1 cellular context compared by ENCODE assay signal in genomic region chr2:27628767-27629709, GRCh38.
TF ChIP-seq lines count a peak whose summit lies in the region.

Gene CCDC121, minus strand, starts transcription at chr2:27629012. Its CDS starts 1,213 bp downstream, at chr2:27627799.
Gene GPN1, plus strand, starts transcription at chr2:27629050. Its CDS starts 9 bp downstream, at chr2:27629059.

TF ChIP-seq in WTC11, 78 proteins besides CTCF, POLR2A, EP300 and RAD21 (continued from another document and continues in another):
- TF ChIP-seq TEAD1 (CRISPR knock-in tag; IDR thresholded peaks at IDR 0.05) (peak; percentile 57; the same call in 1 of the 2 replicates), IRF1 (CRISPR knock-in tag; IDR thresholded peaks at IDR 0.05) (peak; percentile 40; the same call in 1 of the 2 replicates), ARID4B (CRISPR knock-in tag; IDR thresholded peaks at IDR 0.05; ENCODE audit: borderline replicate concordance) (no peak; the same call in 1 of the 2 replicates), FOXP4 (CRISPR knock-in tag; IDR thresholded peaks at IDR 0.05) (peak; percentile 72; the same call in 1 of the 2 replicates), TEAD4 (CRISPR knock-in tag; IDR thresholded peaks at IDR 0.05) (no peak), JAZF1 (CRISPR knock-in tag; IDR thresholded peaks at IDR 0.05) (no peak), ELF4 (CRISPR knock-in tag; IDR thresholded peaks at IDR 0.05; ENCODE audit: low read depth) (no peak), SMAD4 (CRISPR knock-in tag; IDR thresholded peaks at IDR 0.05) (no peak), EMX1 (CRISPR knock-in tag; IDR thresholded peaks at IDR 0.05) (no peak), ZNF671 (CRISPR knock-in tag; IDR thresholded peaks at IDR 0.05) (no peak), IRF2 (CRISPR knock-in tag; IDR thresholded peaks at IDR 0.05; ENCODE audit: borderline replicate concordance, low read depth) (no peak), TCF7 (CRISPR knock-in tag; IDR thresholded peaks at IDR 0.05; ENCODE audit: low read depth) (0 out of 2 replicates have a peak, but pooled peaks have one; percentile 44), NR3C1 (CRISPR knock-in tag; conservative IDR thresholded peaks at IDR 0.05; ENCODE audit: low read depth) (no peak), E2F5 (CRISPR knock-in tag; IDR thresholded peaks at IDR 0.05) (no peak), E2F4 (CRISPR knock-in tag; IDR thresholded peaks at IDR 0.05; ENCODE audit: borderline replicate concordance, low read depth) (no peak), SP1 (CRISPR knock-in tag; conservative IDR thresholded peaks at IDR 0.05) (peak; percentile 95), AFF4 (CRISPR knock-in tag; IDR thresholded peaks at IDR 0.05; ENCODE audit: borderline replicate concordance) (no peak), ZNF512 (CRISPR knock-in tag; IDR thresholded peaks at IDR 0.05; ENCODE audit: borderline replicate concordance) (0 out of 2 replicates have a peak, but pooled peaks have one; percentile 43), FOXJ3 (CRISPR knock-in tag; IDR thresholded peaks at IDR 0.05; ENCODE audit: borderline replicate concordance) (no peak), MAX (CRISPR knock-in tag; IDR thresholded peaks at IDR 0.05) (peak; percentile 55; the same call in 1 of the 2 replicates), ATF2 (CRISPR knock-in tag; IDR thresholded peaks at IDR 0.05; ENCODE audit: borderline replicate concordance, low read depth) (no peak), FOXK1 (CRISPR knock-in tag; IDR thresholded peaks at IDR 0.05) (peak; percentile 95), ZNF416 (CRISPR knock-in tag; IDR thresholded peaks at IDR 0.05) (peak; percentile 44; the same call in 1 of the 2 replicates), SMAD3 (CRISPR knock-in tag; IDR thresholded peaks at IDR 0.05; ENCODE audit: borderline replicate concordance) (peak; percentile 70; the same call in 1 of the 2 replicates), PRDM15 (CRISPR knock-in tag; IDR thresholded peaks at IDR 0.05) (no peak), ZBTB43 (CRISPR knock-in tag; IDR thresholded peaks at IDR 0.05) (peak; percentile 79; the same call in 1 of the 2 replicates), USF1 (CRISPR knock-in tag; IDR thresholded peaks at IDR 0.05) (peak; percentile 23; the same call in 1 of the 2 replicates), FOXP1 (CRISPR knock-in tag; IDR thresholded peaks at IDR 0.05; ENCODE audit: borderline replicate concordance) (peak; percentile 82), ETV6 (CRISPR knock-in tag; IDR thresholded peaks at IDR 0.05) (peak; percentile 81), NFE2L1 (CRISPR knock-in tag; IDR thresholded peaks at IDR 0.05) (peak; percentile 86; the same call in 1 of the 2 replicates), JUN (CRISPR knock-in tag; IDR thresholded peaks at IDR 0.05) (no peak)
